Comparison of ENCODE assay signal across 29 cellular contexts in genomic region chr12:2019126-2019525, GRCh38. TPM values are rescaled to one million over a fixed set of nuclear protein-coding genes. Genes with fewer than 3 reads are reported as not detected.
DNase-seq lines count a peak whose midpoint lies in the region; ATAC-seq, FAIRE-seq and TF ChIP-seq lines count a peak whose summit lies in the region.
"Had no signal": no experiment of that assay in that cellular context is flagged by ENCODE, and none has a peak within 500 bp of the region (broad histone marks: within the 10 kb centered on the region; RNA-seq: fewer than 3 reads in every experiment).

No MANE protein-coding gene starts in this region.

- H3K18ac ChIP-seq in H1 (ENCODE audit: extremely low read depth, low read length): no peak overlapping the region

- no peak overlapping the region for H4K5ac ChIP-seq in H1 (ENCODE audit: insufficient read length, low read depth, low read length)

- H2BK20ac ChIP-seq in H1 (ENCODE audit: low read length): no peak overlapping the region

- no peak overlapping the region for H3K9ac ChIP-seq in H1 (replicated peaks in 1 of 4; ENCODE audit: extremely low read depth in 1 of 4, low read depth in 3 of 4, low read length in 3 of 4)
- H3K9ac ChIP-seq: BLaER1 had no signal

- H3K4me2 ChIP-seq in H1 (ENCODE audit: insufficient read depth in 1 of 2, low read depth in 2 of 2, low read length in 2 of 2): no peak overlapping the region
- H3K4me2 ChIP-seq: BLaER1 had no signal

- no peak overlapping the region for H3K56ac ChIP-seq in H1 (replicated peaks; ENCODE audit: insufficient read length, low read depth, low read length)

- no peaks in the 10 kb centered on the region for H3K9me3 Mint-ChIP-seq in stimulated activated naive CD8-positive, alpha-beta T cell treated with anti-CD3 and anti-CD28 coated beads, Interleukin-15, amount 100 ng/mL, for 72 hours
- H3K9me3 Mint-ChIP-seq: CD4-positive, alpha-beta memory T cell; CD8-positive, alpha-beta memory T cell had no signal

- TF ChIP-seq POLR2A in H1 (IDR thresholded peaks at IDR 0.05; ENCODE audit: control extremely low read depth in 1 of 2, low read depth in 2 of 2, low read length in 2 of 2) (no peak), uterus (IDR thresholded peaks at IDR 0.05) (no peak)

- H3K4me3 ChIP-seq in H1 (ENCODE audit: extremely low read depth in 1 of 4, insufficient read depth in 2 of 4, low read depth in 3 of 4, low read length in 4 of 4) (no peak overlapping the region), uterus (no peak overlapping the region)
- H3K4me3 ChIP-seq: BLaER1, GM12878 had no signal

- no peak overlapping the region for H2AK5ac ChIP-seq in H1 (ENCODE audit: low read depth, low read length)

- no peak overlapping the region for H3K4ac ChIP-seq in H1 (replicated peaks; ENCODE audit: insufficient read length, low read depth, low read length)

- H2BK12ac ChIP-seq in H1 (ENCODE audit: low read depth, low read length): no peak overlapping the region

- POLR2A ChIA-PET in H1 (lab: Charles Lee; ENCODE audit: partially characterized antibody): no interaction called here

- H3K36me3 ChIP-seq in H1 (ENCODE audit: control insufficient read depth in 2 of 4, insufficient read depth in 4 of 4, low read length in 3 of 4): no peaks in the 10 kb centered on the region; a peak in 2 of 8 replicates
- no peaks in the 10 kb centered on the region for H3K36me3 ChIP-seq in uterus
- H3K36me3 ChIP-seq: BE2C, BLaER1 had no signal

- H3K27me3 ChIP-seq in H1 (replicated peaks in 1 of 4; ENCODE audit: control insufficient read depth in 3 of 4, extremely low read depth in 1 of 4, insufficient read depth in 3 of 4, low read length in 3 of 4): no peaks in the 10 kb centered on the region
- no peaks in the 10 kb centered on the region for H3K27me3 ChIP-seq in uterus
- H3K27me3 ChIP-seq in foreskin keratinocyte: peaks cover 39% of the 10 kb centered on the region
- H3K27me3 ChIP-seq: BE2C, BLaER1 had no signal

- no peak overlapping the region for H3K27ac ChIP-seq in H1 (ENCODE audit: low read depth, low read length)
- peak overlapping the region; percentile 84 to 97 for H3K27ac ChIP-seq in uterus
- H3K27ac ChIP-seq in foreskin keratinocyte: no peak overlapping the region
- H3K27ac ChIP-seq: BLaER1 had no signal

- no peak overlapping the region for H4K8ac ChIP-seq in H1 (ENCODE audit: extremely low read depth, insufficient read depth, low read length)

- H3K14ac ChIP-seq in H1 (ENCODE audit: insufficient read length): no peak overlapping the region

- H2BK15ac ChIP-seq in H1 (ENCODE audit: low read length): no peak overlapping the region

- H3K9me3 ChIP-seq in T-helper 17 cell (ENCODE audit: control insufficient read depth, low read length, poor library complexity, severe bottlenecking): no peaks in the 10 kb centered on the region
- H3K9me3 ChIP-seq in H1 (ENCODE audit: insufficient read depth in 2 of 2, low read depth in 1 of 2, low read length in 1 of 2): no peaks in the 10 kb centered on the region
- H3K9me3 ChIP-seq in uterus: no peaks in the 10 kb centered on the region
- H3K9me3 ChIP-seq: BE2C, BLaER1 had no signal

- no peak overlapping the region for H2AFZ ChIP-seq in H1 (ENCODE audit: low read length)

- H2BK120ac ChIP-seq in H1 (replicated peaks; ENCODE audit: low read depth, low read length): no peak overlapping the region

- H3K27ac Mint-ChIP-seq in stimulated activated naive CD8-positive, alpha-beta T cell treated with anti-CD3 and anti-CD28 coated beads, Interleukin-15, amount 100 ng/mL, for 72 hours: peak overlapping the region; percentile 74 to 83
- peak overlapping the region; percentile 39 for H3K27ac Mint-ChIP-seq in T-helper 17 cell
- H3K27ac Mint-ChIP-seq: CD4-positive, alpha-beta memory T cell; CD8-positive, alpha-beta memory T cell had no signal

- 70% methylated on average over 2 of the region's 2 CpGs; no CpG with 5 or more reads in 1 of the 2 experiments for WGBS in H1 (ENCODE audit: extremely low coverage in 1 of 2, insufficient coverage in 1 of 2, insufficient read length in 1 of 2, insufficient replicate concordance in 2 of 2, low coverage in 1 of 2, low lambda C conversion rate in 2 of 2, missing lambda C conversion rate in 1 of 2), 2 experiments

- H3K79me2 ChIP-seq in H1 (ENCODE audit: control insufficient read depth in 1 of 2, insufficient read depth in 2 of 2, low read length in 2 of 2): no peaks in the 10 kb centered on the region

- H4K20me1 ChIP-seq in H1 (replicated peaks in 1 of 2; ENCODE audit: control insufficient read depth in 1 of 2, insufficient read depth in 2 of 2, low read length in 2 of 2): no peaks in the 10 kb centered on the region
- H4K20me1 ChIP-seq: BLaER1 had no signal

- H3K23ac ChIP-seq in H1 (ENCODE audit: insufficient read length): no peak overlapping the region

- CTCF ChIA-PET in H1 (lab: Charles Lee; ENCODE audit: partially characterized antibody): interaction anchor here (0.7 to 6.3 kb wide), 6 partner anchors 10 to 391 kb away, joined by 3 to 33 read pairs (median 5); no protein-coding TSS in a partner anchor

- H3K79me1 ChIP-seq in H1 (ENCODE audit: low read depth, low read length): no peaks in the 10 kb centered on the region

- intact Hi-C loops in uterus (cut with DNase I; ENCODE audit: low total_unique reads): no loop called here

- H3K4me1 Mint-ChIP-seq in stimulated activated naive CD8-positive, alpha-beta T cell treated with anti-CD3 and anti-CD28 coated beads, Interleukin-15, amount 100 ng/mL, for 72 hours: peaks cover 5% of the 10 kb centered on the region
- peaks cover 10% of the 10 kb centered on the region for H3K4me1 Mint-ChIP-seq in T-helper 17 cell
- H3K4me1 Mint-ChIP-seq: CD14-positive monocyte; CD4-positive, alpha-beta memory T cell had no signal

- no peak for FAIRE-seq in H1 (lab: Jason Lieb, UNC)
- FAIRE-seq: A204.1, GM12878, GM12892, GM18507 had no signal

- peaks cover 0 to 3% (median 2%) of the 10 kb centered on the region in 4 experiments; a peak in 3 of 7 replicates for H3K4me1 ChIP-seq in H1 (replicated peaks in 1 of 4; ENCODE audit: control insufficient read depth in 3 of 4, insufficient read depth in 4 of 4, low read length in 3 of 4)
- H3K4me1 ChIP-seq in uterus: peaks cover 5 to 8% of the 10 kb centered on the region in 2 donors
- no peaks in the 10 kb centered on the region for H3K4me1 ChIP-seq in foreskin keratinocyte
- H3K4me1 ChIP-seq: BLaER1 had no signal

- TF ChIP-seq RAD21 in H1 (IDR thresholded peaks at IDR 0.05 in 1 of 2, conservative IDR thresholded peaks at IDR 0.05 in 1 of 2; ENCODE audit: low read depth in 2 of 2, low read length in 2 of 2): no peak

- no peaks in the 10 kb centered on the region for H3K23me2 ChIP-seq in H1 (ENCODE audit: low read depth, low read length)

- H4K91ac ChIP-seq in H1 (replicated peaks; ENCODE audit: insufficient read length, low read length): no peak overlapping the region

- peaks cover 6% of the 10 kb centered on the region for H3K36me3 Mint-ChIP-seq in T-helper 17 cell (ENCODE audit: low read depth)
- H3K36me3 Mint-ChIP-seq: CD14-positive monocyte; CD4-positive, alpha-beta memory T cell; CD4-positive, CD25-positive, alpha-beta regulatory T cell; CD8-positive, alpha-beta memory T cell had no signal

- no peak overlapping the region for H3K4me3 Mint-ChIP-seq in stimulated activated naive CD8-positive, alpha-beta T cell treated with anti-CD3 and anti-CD28 coated beads, Interleukin-15, amount 100 ng/mL, for 72 hours
- no peak overlapping the region for H3K4me3 Mint-ChIP-seq in T-helper 17 cell
- H3K4me3 Mint-ChIP-seq: CD14-positive monocyte; CD4-positive, alpha-beta memory T cell; CD4-positive, CD25-positive, alpha-beta regulatory T cell; CD8-positive, alpha-beta memory T cell had no signal

- H3K27me3 Mint-ChIP-seq in stimulated activated naive CD8-positive, alpha-beta T cell treated with anti-CD3 and anti-CD28 coated beads, Interleukin-15, amount 100 ng/mL, for 72 hours: peaks cover 16% of the 10 kb centered on the region
- H3K27me3 Mint-ChIP-seq in T-helper 17 cell: peaks cover 55% of the 10 kb centered on the region
- H3K27me3 Mint-ChIP-seq: CD4-positive, CD25-positive, alpha-beta regulatory T cell had no signal

- DNase-seq in stimulated activated naive CD8-positive, alpha-beta T cell treated with anti-CD3 and anti-CD28 coated beads, Interleukin-15, amount 100 ng/mL, for 72 hours: no peak
- no peak for DNase-seq in stimulated activated naive CD8-positive, alpha-beta T cell treated with anti-CD3 and anti-CD28 coated beads, Interleukin-15, Interleukin-2, amounts not matched to agents 100 U/mL and 50 U/mL, for 24 hours
- no peak for DNase-seq in T-helper 17 cell
- no peak for DNase-seq in H1 (ENCODE audit: low read depth in 1 of 2, low spot score in 2 of 2)
- no peak for DNase-seq in uterus
- no peak for DNase-seq in foreskin keratinocyte
- DNase-seq in NCI-H774 (lab: John Stamatoyannopoulos, UW): no peak
- DNase-seq: 8988T; ACHN; BE2C; C1 segment of cervical spinal cord; CD4-positive, alpha-beta memory T cell; CD4-positive, CD25-positive, alpha-beta regulatory T cell; CD8-positive, alpha-beta memory T cell; COR-L47; DMS 273 treated with DMSO at 0.1 percent for 48 hours; DMS153; DMS53; DMS79; DND-41; EL; GDM1 had no signal

- TF ChIP-seq EP300 in H1 (IDR thresholded peaks at IDR 0.05; ENCODE audit: borderline replicate concordance in 1 of 2, low read depth in 2 of 2, low read length in 2 of 2): no peak

- no peak for ATAC-seq in stimulated activated naive CD8-positive, alpha-beta T cell treated with anti-CD3 and anti-CD28 coated beads, Interleukin-15, amount 100 ng/mL, for 72 hours
- ATAC-seq in stimulated activated naive CD8-positive, alpha-beta T cell treated with anti-CD3 and anti-CD28 coated beads, Interleukin-15, Interleukin-2, amounts not matched to agents 100 U/mL and 50 U/mL, for 24 hours: no peak
- ATAC-seq in T-helper 17 cell (no peak), HG03460 (IDR thresholded peaks at IDR 0.05; ENCODE audit: unreplicated experiment) (no peak), foreskin keratinocyte (no peak)
- ATAC-seq: GM12878 had no signal

- TF ChIP-seq CTCF in H1 (IDR thresholded peaks at IDR 0.05; ENCODE audit: control extremely low read depth in 1 of 3, insufficient read depth in 1 of 3, low read depth in 1 of 3, low read length in 3 of 3) (no peak), uterus (IDR thresholded peaks at IDR 0.05) (no peak), foreskin keratinocyte (conservative IDR thresholded peaks at IDR 0.05) (no peak)

- H2BK5ac ChIP-seq in H1 (ENCODE audit: low read depth, low read length): no peak overlapping the region

RNA-seq across cellular contexts. Expression of gene DCP1B, which starts 14.9 kb away (rescaled TPM):
- total RNA-seq in T-helper 17 cell: 10 to 100 TPM in 1 of 2 donors, 1 to 10 TPM in 1; 9.7 to 10.5 TPM
- total RNA-seq in H1 (2021; fragmentation: NEBNext Ultra II Directional; extraction: Animal tissue kit (Norgen Biotek cat#: 25700)): 14.8 and 16.3 TPM in 2 replicates
- polyA plus RNA-seq in H1 (2011; rRNA removed): 29.0 and 29.7 TPM in 2 replicates
- polyA plus RNA-seq in H1 (2011; cell fraction: cytosol; rRNA removed): 33.5 TPM
- 29.8 TPM for polyA plus RNA-seq in H1 (2011; cell fraction: nucleus; rRNA removed)
- polyA plus RNA-seq in H1 (2012, experiment 1 of 2): 14.9 to 17.6 TPM (median 15.5 TPM) in 4 replicates
- 10.2 TPM for polyA plus RNA-seq in H1 (2012, experiment 2 of 2)
- 19.3 TPM for polyA plus RNA-seq in H1 (2013, experiment 1 of 2)
- polyA plus RNA-seq in H1 (2013, experiment 2 of 2): 19.3 TPM
- polyA minus RNA-seq in H1 (2011; rRNA and poly(A)+ RNA removed): 26.3 and 31.5 TPM in 2 replicates
- polyA minus RNA-seq in H1 (2011; cell fraction: cytosol; rRNA and poly(A)+ RNA removed): 10.4 TPM
- 28.8 TPM for polyA minus RNA-seq in H1 (2011; cell fraction: nucleus; rRNA and poly(A)+ RNA removed)
- total RNA-seq in uterus: 10 to 100 TPM; 13.6 to 34.4 (median 20.7) TPM
- total RNA-seq in foreskin keratinocyte: 7.4 and 7.9 TPM in 2 replicates
- polyA plus RNA-seq in foreskin keratinocyte: 6.6 and 6.8 TPM in 2 replicates

RNA-seq across cellular contexts. Expression of gene CACNA1C, which starts 33.7 kb away (rescaled TPM):
- total RNA-seq in T-helper 17 cell: under 1 TPM; 0.02 to 0.18 TPM
- 1.3 and 1.9 TPM in 2 replicates for total RNA-seq in H1 (2021; fragmentation: NEBNext Ultra II Directional; extraction: Animal tissue kit (Norgen Biotek cat#: 25700))
- 0.97 and 1.3 TPM in 2 replicates for polyA plus RNA-seq in H1 (2011; rRNA removed)
- polyA plus RNA-seq in H1 (2011; cell fraction: cytosol; rRNA removed): 0.88 TPM
- polyA plus RNA-seq in H1 (2011; cell fraction: nucleus; rRNA removed): 5.2 TPM
- polyA plus RNA-seq in H1 (2012, experiment 1 of 2): 0.82 to 1.8 TPM (median 1.4 TPM) in 4 replicates
- 0.55 TPM for polyA plus RNA-seq in H1 (2012, experiment 2 of 2)
- 1.4 TPM for polyA plus RNA-seq in H1 (2013, experiment 1 of 2)
- polyA plus RNA-seq in H1 (2013, experiment 2 of 2): 1.2 TPM
- polyA minus RNA-seq in H1 (2011; rRNA and poly(A)+ RNA removed): 3.5 and 4.4 TPM in 2 replicates
- polyA minus RNA-seq in H1 (2011; cell fraction: cytosol; rRNA and poly(A)+ RNA removed): 1.8 TPM
- 6.9 TPM for polyA minus RNA-seq in H1 (2011; cell fraction: nucleus; rRNA and poly(A)+ RNA removed)
- 100 to 1,000 TPM in 1 of 4 donors, 10 to 100 TPM in 3; 15.9 to 121 (median 32.1) TPM for total RNA-seq in uterus
- total RNA-seq in foreskin keratinocyte: not detected in 2 replicates
- not detected in 2 replicates for polyA plus RNA-seq in foreskin keratinocyte
- polyA plus RNA-seq: CD14-positive monocyte had no signal

Comparison
In these comparisons a context has a peak if more than half of its experiments do, and no peak if none do; other contexts are left out.
1. H3K27ac ChIP-seq: peak in uterus (2 of 2); none in H1 (single experiment) and foreskin keratinocyte (single experiment).